ENCODE assay signal across 15 cellular contexts in the genomic region with DNA sequence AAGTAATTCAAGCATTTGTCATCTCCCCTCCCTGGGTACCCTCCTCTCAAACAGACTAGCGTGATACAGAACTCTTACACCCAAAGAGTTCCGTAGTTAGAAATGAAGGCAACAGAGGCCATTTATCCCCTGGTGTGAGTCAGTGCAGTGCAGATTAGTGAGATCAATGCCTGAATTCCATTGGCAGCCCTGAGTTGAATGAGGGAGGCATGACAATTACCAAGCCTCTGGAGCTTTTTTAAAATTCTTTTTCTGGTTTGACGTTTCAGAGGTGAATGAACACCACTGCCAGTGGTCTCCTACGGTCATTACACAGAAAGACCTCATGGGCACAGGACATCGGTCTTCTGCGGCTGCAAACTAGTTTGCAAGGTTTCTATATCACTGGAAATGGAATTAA.
DNase-seq lines count a peak whose midpoint lies in the region; ATAC-seq and TF ChIP-seq lines count a peak whose summit lies in the region.
"Had no signal": no experiment of that assay in that cellular context is flagged by ENCODE, and none has a peak within 500 bp of the region (broad histone marks: within the 10 kb centered on the region; RNA-seq: fewer than 3 reads in every experiment).

No MANE protein-coding gene starts in this region.

- H2BK12ac ChIP-seq in H9 (ENCODE audit: insufficient read length, low read depth, low read length) = no peak overlapping the region

- intact Hi-C loops in esophagus muscularis mucosa (cut with DNase I) (no loop called here), natural killer cell (cut with micrococcal nuclease) (no loop called here)

- H3K4me3 ChIP-seq in NT2/D1 (ENCODE audit: insufficient read length, low read depth) (no peak overlapping the region), esophagus muscularis mucosa (no peak overlapping the region), neural cell (ENCODE audit: low read length) (peak overlapping the region; percentile 17), SK-N-SH (ENCODE audit: low read depth in 2 of 2, low read length in 1 of 2) (no peak overlapping the region)
- H3K4me3 ChIP-seq: GM12878 had no signal

- H3K9me3 ChIP-seq in H9 (ENCODE audit: control insufficient read depth, low read depth, low read length) = no peaks in the 10 kb centered on the region
- 0 out of 2 replicates have a peak, but pooled peaks cover 4% of the 10 kb centered on the region for H3K9me3 ChIP-seq in NT2/D1 (ENCODE audit: insufficient read depth, low read length)
- H3K9me3 ChIP-seq in esophagus muscularis mucosa = peaks cover 0 to 10% (median 1%) of the 10 kb centered on the region in 4 donors
- peaks cover 4% of the 10 kb centered on the region for H3K9me3 ChIP-seq in neural cell (ENCODE audit: low read length)
- H3K9me3 ChIP-seq in SK-N-SH = no peaks in the 10 kb centered on the region; the same call in 1 of the 2 replicates

- H3K36me3 Mint-ChIP-seq in H9 (ENCODE audit: insufficient read depth in 1 of 3, low read depth in 3 of 3) (peaks cover 3 to 17% (median 9%) of the 10 kb centered on the region in 3 experiments), nephron progenitor cell (ENCODE audit: low read depth) (no peaks in the 10 kb centered on the region), natural killer cell (no peaks in the 10 kb centered on the region)

- no peak overlapping the region for H2BK5ac ChIP-seq in H9 (ENCODE audit: insufficient read length, low read length)

- TF ChIP-seq RAD21 in neural cell (conservative IDR thresholded peaks at IDR 0.05) (no peak), SK-N-SH (IDR thresholded peaks at IDR 0.05; ENCODE audit: low read length) (no peak)

- TF ChIP-seq POLR2A in esophagus muscularis mucosa (IDR thresholded peaks at IDR 0.05; ENCODE audit: low read depth) = no peak

- H3K9ac ChIP-seq in H9 (ENCODE audit: extremely low read depth, insufficient read length, low read length) = no peak overlapping the region
- H3K9ac ChIP-seq in NT2/D1 (ENCODE audit: insufficient read length, low read depth) = no peak overlapping the region
- no peak overlapping the region for H3K9ac ChIP-seq in neural cell (ENCODE audit: low read length)
- no peak overlapping the region for H3K9ac ChIP-seq in SK-N-SH

- TF ChIP-seq CTCF in H9 (conservative IDR thresholded peaks at IDR 0.05) (no peak), esophagus muscularis mucosa (IDR thresholded peaks at IDR 0.05) (no peak), neural cell (IDR thresholded peaks at IDR 0.05; ENCODE audit: poor library complexity, severe bottlenecking) (no peak), nephron progenitor cell (IDR thresholded peaks at IDR 0.05) (no peak), SK-N-SH (IDR thresholded peaks at IDR 0.05) (no peak), natural killer cell (IDR thresholded peaks at IDR 0.05) (no peak)

- no peak overlapping the region for H2AFZ ChIP-seq in H9 (ENCODE audit: low read length)
- no peak overlapping the region for H2AFZ ChIP-seq in neural cell (ENCODE audit: low read depth, low read length)
- H2AFZ ChIP-seq in SK-N-SH (ENCODE audit: low read depth) = no peak overlapping the region

- no peaks in the 10 kb centered on the region for H4K20me1 ChIP-seq in H9 (ENCODE audit: control insufficient read depth, insufficient read depth, insufficient read length)
- H4K20me1 ChIP-seq in neural cell (ENCODE audit: insufficient read depth) = no peaks in the 10 kb centered on the region
- no peaks in the 10 kb centered on the region for H4K20me1 ChIP-seq in SK-N-SH (ENCODE audit: insufficient read depth)

- H3K4me1 Mint-ChIP-seq in H9 (peaks cover 51 to 55% of the 10 kb centered on the region in 2 experiments), nephron progenitor cell (peaks cover 11% of the 10 kb centered on the region), natural killer cell (no peaks in the 10 kb centered on the region)
- H3K4me1 Mint-ChIP-seq: B cell had no signal

- no peaks in the 10 kb centered on the region for H3K23me2 ChIP-seq in H9 (ENCODE audit: insufficient read length, low read depth, low read length, poor library complexity, severe bottlenecking)

- CTCF ChIA-PET in SK-N-SH (lab: Yijun Ruan, JAX) = no interaction called here

- ATAC-seq in natural killer cell = no peak
- ATAC-seq: GM12878 had no signal

- H3K4me1 ChIP-seq in H9 (ENCODE audit: insufficient read depth, low read length) (peaks cover 12% of the 10 kb centered on the region), NT2/D1 (ENCODE audit: insufficient read depth, insufficient read length) (no peaks in the 10 kb centered on the region), esophagus muscularis mucosa (no peaks in the 10 kb centered on the region), SK-N-SH (ENCODE audit: control insufficient read depth in 1 of 2, insufficient read depth in 2 of 2, low read depth in 1 of 2, low read length in 1 of 2) (no peaks in the 10 kb centered on the region)

- no peaks in the 10 kb centered on the region for H3K79me2 ChIP-seq in H9 (ENCODE audit: insufficient read depth, low read length)
- no peaks in the 10 kb centered on the region for H3K79me2 ChIP-seq in neural cell (replicated peaks; ENCODE audit: insufficient read depth, low read length)
- no peaks in the 10 kb centered on the region for H3K79me2 ChIP-seq in SK-N-SH (ENCODE audit: insufficient read depth)

- no peak overlapping the region for H3K18ac ChIP-seq in H9 (ENCODE audit: insufficient read length, low read depth, low read length)

- H3K4me2 ChIP-seq in H9 (ENCODE audit: insufficient read depth, insufficient read length, low read length) (no peak overlapping the region), neural cell (ENCODE audit: low read length) (no peak overlapping the region), SK-N-SH (no peak overlapping the region)

- no peak overlapping the region for H4K8ac ChIP-seq in H9 (replicated peaks; ENCODE audit: insufficient read length, low read depth, low read length)

- H2AK5ac ChIP-seq in H9 (ENCODE audit: insufficient read length, low read length) = no peak overlapping the region

- no peak overlapping the region for H3K14ac ChIP-seq in H9 (ENCODE audit: insufficient read depth, low read length)

- no peak overlapping the region for H4K91ac ChIP-seq in H9 (ENCODE audit: insufficient read length, low read depth, low read length)

- POLR2A ChIA-PET in SK-N-SH (lab: Yijun Ruan, JAX) = no interaction called here

- no peak overlapping the region for H2BK20ac ChIP-seq in H9 (ENCODE audit: low read depth, low read length, poor library complexity, severe bottlenecking)

- H3K27me3 ChIP-seq in H9 (ENCODE audit: insufficient read depth, low read length) (no peaks in the 10 kb centered on the region), NT2/D1 (ENCODE audit: insufficient read depth, insufficient read length) (no peaks in the 10 kb centered on the region), esophagus muscularis mucosa (no peaks in the 10 kb centered on the region), neural cell (ENCODE audit: insufficient read depth, low read depth, low read length) (no peaks in the 10 kb centered on the region), SK-N-SH (ENCODE audit: insufficient read depth) (no peaks in the 10 kb centered on the region)

- no peaks in the 10 kb centered on the region for H3K36me3 ChIP-seq in NT2/D1 (ENCODE audit: insufficient read depth, insufficient read length, low read length)
- no peaks in the 10 kb centered on the region for H3K36me3 ChIP-seq in esophagus muscularis mucosa
- H3K36me3 ChIP-seq in neural cell (ENCODE audit: insufficient read depth, low read length) = peaks cover 31% of the 10 kb centered on the region
- peaks cover 0 to 2% of the 10 kb centered on the region in 2 experiments for H3K36me3 ChIP-seq in SK-N-SH (replicated peaks in 1 of 2; ENCODE audit: control insufficient read depth in 1 of 2, insufficient read depth in 2 of 2, low read length in 1 of 2)

- DNase-seq in H9 = no peak
- DNase-seq in NT2/D1 (ENCODE audit: low read depth, low spot score) = peak; percentile 51
- peak; percentile 10 for DNase-seq in esophagus muscularis mucosa (ENCODE audit: extremely low spot score)
- no peak for DNase-seq in nephron progenitor cell
- DNase-seq in epidermal melanocyte (ENCODE audit: insufficient read length, low spot score) = no peak
- DNase-seq in SK-N-SH = no peak
- DNase-seq in natural killer cell = no peak
- DNase-seq: ACHN; C1 segment of cervical spinal cord; Calu3; CD4-positive, alpha-beta T cell; DMS 273 treated with DMSO at 0.1 percent for 48 hours had no signal

- H3K27me3 Mint-ChIP-seq in H9 (ENCODE audit: low read depth) (no peaks in the 10 kb centered on the region), nephron progenitor cell (ENCODE audit: low read depth, poor library complexity) (no peaks in the 10 kb centered on the region), natural killer cell (ENCODE audit: low read depth in 2 of 2) (peaks cover 11 to 15% of the 10 kb centered on the region in 2 donors)

- peaks cover 6 to 8% of the 10 kb centered on the region in 2 experiments for H3K9me3 Mint-ChIP-seq in H9
- peaks cover 12% of the 10 kb centered on the region for H3K9me3 Mint-ChIP-seq in nephron progenitor cell
- H3K9me3 Mint-ChIP-seq in natural killer cell = peaks cover under 1 to 2% of the 10 kb centered on the region in 2 donors

- H3K23ac ChIP-seq in H9 (ENCODE audit: insufficient read length, low read depth, low read length) = no peak overlapping the region

- H3F3A ChIP-seq in neural cell (ENCODE audit: insufficient read depth, low read length, poor library complexity, severe bottlenecking) (no peaks in the 10 kb centered on the region), SK-N-SH (replicated peaks; ENCODE audit: insufficient read depth) (no peaks in the 10 kb centered on the region)

- H3K27ac Mint-ChIP-seq in H9 (peak overlapping the region in 2 of 3 experiments; percentile 11 to 86; a peak in 3 of 7 replicates), nephron progenitor cell (no peak overlapping the region), natural killer cell (no peak overlapping the region)
- H3K27ac Mint-ChIP-seq: B cell; CD4-positive, alpha-beta T cell had no signal

- no peak overlapping the region for H3K56ac ChIP-seq in H9 (ENCODE audit: insufficient read length, low read depth, low read length)

- H3K4me3 Mint-ChIP-seq in H9 = peak overlapping the region in 1 of 2 experiments; percentile 34; a peak in 1 of 5 replicates
- no peak overlapping the region for H3K4me3 Mint-ChIP-seq in nephron progenitor cell
- H3K4me3 Mint-ChIP-seq in natural killer cell = no peak overlapping the region
- H3K4me3 Mint-ChIP-seq: B cell; CD4-positive, alpha-beta T cell had no signal

- no CpG with 5 or more reads among the region's 6 CpGs for WGBS in H9 (ENCODE audit: extremely low coverage, insufficient read length, low lambda C conversion rate)
- 85% methylated on average over 6 of the region's 6 CpGs for WGBS in esophagus muscularis mucosa
- WGBS in SK-N-SH (ENCODE audit: low lambda C conversion rate) = 15% methylated on average over 6 of the region's 6 CpGs

- H3K79me1 ChIP-seq in H9 (ENCODE audit: insufficient read depth, low read depth, low read length, poor library complexity, severe bottlenecking) = no peaks in the 10 kb centered on the region

- no peak overlapping the region for H3T11ph ChIP-seq in H9 (ENCODE audit: low read length)

- H2BK15ac ChIP-seq in H9 (ENCODE audit: low read depth, low read length) = no peak overlapping the region

- TF ChIP-seq EP300 in esophagus muscularis mucosa (IDR thresholded peaks at IDR 0.05) (no peak), neural cell (conservative IDR thresholded peaks at IDR 0.05; ENCODE audit: poor library complexity, severe bottlenecking) (no peak), SK-N-SH (IDR thresholded peaks at IDR 0.05; ENCODE audit: borderline replicate concordance in 1 of 2, low read depth in 1 of 2, low read length in 1 of 2) (no peak)

- H2BK120ac ChIP-seq in H9 (ENCODE audit: low read depth, low read length, poor library complexity, severe bottlenecking) = no peak overlapping the region

- no peak overlapping the region for H4K5ac ChIP-seq in H9 (ENCODE audit: insufficient read length, low read depth, low read length)

- H3K9me2 ChIP-seq in neural cell (ENCODE audit: insufficient read depth, low read length) = no peaks in the 10 kb centered on the region
- H3K9me2 ChIP-seq in SK-N-SH = no peaks in the 10 kb centered on the region

- H3K27ac ChIP-seq in H9 (ENCODE audit: insufficient read length, low read depth, low read length) (peak overlapping the region; percentile 35), esophagus muscularis mucosa (replicated peaks in 1 of 4) (no peak overlapping the region), neural cell (ENCODE audit: low read length) (no peak overlapping the region), SK-N-SH (ENCODE audit: low read depth in 2 of 2, low read length in 1 of 2) (no peak overlapping the region)

- no peak overlapping the region for H3K4ac ChIP-seq in H9 (ENCODE audit: low read depth, low read length)

Comparison
In these comparisons a context has a peak if more than half of its experiments do, and no peak if none do; other contexts are left out.
1. DNase-seq: peak in NT2/D1 (single experiment) and esophagus muscularis mucosa (single experiment); none in H9 (single experiment), nephron progenitor cell (single experiment), epidermal melanocyte (single experiment), SK-N-SH (single experiment) and natural killer cell (single experiment).
2. H3K27ac Mint-ChIP-seq: peak in H9 (2 of 3); none in nephron progenitor cell (single experiment) and natural killer cell (0 of 2).